16 cellular contexts compared by ENCODE assay signal in genomic region chr9:93148721-93149120, GRCh38. TPM values are rescaled to one million over a fixed set of nuclear protein-coding genes. Genes with fewer than 3 reads are reported as not detected.
"Had no signal": no experiment of that assay in that cellular context is flagged by ENCODE, and none has a peak within 500 bp of the region (broad histone marks: within the 10 kb centered on the region; RNA-seq: fewer than 3 reads in every experiment).

No MANE protein-coding gene starts in this region.

- H3K4me2 ChIP-seq: hepatocyte had no signal

- H3K4me3 ChIP-seq: coronary artery, esophagus muscularis mucosa, hepatocyte, left ventricle myocardium inferior, transverse colon had no signal

- H3K27me3 Mint-ChIP-seq: central memory CD8-positive, alpha-beta T cell had no signal

- H3K9me3 Mint-ChIP-seq: central memory CD8-positive, alpha-beta T cell had no signal

- FAIRE-seq: kidney had no signal

- H3K36me3 Mint-ChIP-seq: brain, naive B cell had no signal

- H3K27me3 ChIP-seq: esophagus muscularis mucosa, hepatocyte, transverse colon had no signal

- H3K27ac ChIP-seq: coronary artery, esophagus muscularis mucosa, hepatocyte, left ventricle myocardium inferior, neutrophil, transverse colon had no signal

- H3K9me3 ChIP-seq: esophagus muscularis mucosa, neutrophil, transverse colon had no signal

- H3K79me2 ChIP-seq: hepatocyte had no signal

- H2AFZ ChIP-seq: hepatocyte had no signal

- H3K36me3 ChIP-seq: esophagus muscularis mucosa, left ventricle myocardium inferior, neutrophil, transverse colon had no signal

- H3K27ac Mint-ChIP-seq: brain, naive B cell had no signal

- H3K4me3 Mint-ChIP-seq: brain; central memory CD8-positive, alpha-beta T cell; naive B cell had no signal

- DNase-seq: activated CD4-positive, alpha-beta T cell treated with anti-CD3 and anti-CD28 coated beads for 1 hour; effector CD4-positive, alpha-beta T cell; kidney; left ventricle myocardium inferior; naive B cell; stimulated activated CD4-positive, alpha-beta T cell treated with anti-CD3 and anti-CD28 coated beads, Interleukin-12 subunit alpha, Interleukin-12 subunit beta, amount 100 ng/mL, for 4 hours; stimulated activated naive CD4-positive, alpha-beta T cell; SW 1271; transverse colon had no signal

RNA-seq across cellular contexts. Expression of gene WNK2, which starts 35.2 kb away (rescaled TPM):
- total RNA-seq: renal cortical epithelial cell had no signal
